19 cellular contexts compared by ENCODE assay signal in the genomic region with DNA sequence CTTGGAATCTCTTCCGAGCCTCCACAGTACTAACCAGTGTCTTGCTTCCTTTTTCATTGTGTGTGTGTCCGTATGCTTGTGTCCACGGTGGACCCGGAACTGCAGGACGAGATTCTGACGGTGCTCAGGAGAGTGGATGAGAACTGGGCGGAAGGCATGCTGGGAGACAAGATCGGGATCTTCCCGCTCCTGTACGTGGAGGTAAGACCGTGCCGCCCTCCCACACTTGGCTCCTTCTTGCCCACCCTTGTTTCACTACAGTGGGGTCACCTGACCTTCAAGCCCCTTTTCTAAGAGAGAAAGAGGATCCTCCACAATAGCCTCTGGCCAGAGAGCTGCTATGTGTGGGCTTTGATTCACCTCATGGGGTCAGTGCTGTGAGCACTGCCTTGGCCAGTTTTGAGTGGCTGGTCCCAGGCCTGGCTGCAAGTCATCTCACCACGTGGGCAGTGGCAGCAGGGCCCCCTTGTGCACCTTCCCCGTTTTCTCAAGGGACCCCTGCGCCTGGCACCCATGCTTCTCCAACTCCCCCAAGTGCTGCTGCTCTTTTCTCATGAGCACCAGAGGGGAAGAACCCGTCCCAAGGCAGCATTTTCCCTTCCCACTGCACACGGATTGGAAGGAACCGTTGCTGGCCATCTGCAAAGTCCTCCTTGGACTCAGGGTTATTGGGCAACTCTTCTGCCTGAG.
A peak's percentile ranks its signal among the peaks of the same experiment; 100 is the strongest.
DNase-seq lines count a peak whose midpoint lies in the region; ATAC-seq and TF ChIP-seq lines count a peak whose summit lies in the region.
"Had no signal": no experiment of that assay in that cellular context is flagged by ENCODE, and none has a peak within 500 bp of the region (broad histone marks: within the 10 kb centered on the region; RNA-seq: fewer than 3 reads in every experiment).

No MANE protein-coding gene starts in this region.

- no peaks in the 10 kb centered on the region for H3K36me3 ChIP-seq in RWPE2 (ENCODE audit: low read depth)

- H3K27me3 Mint-ChIP-seq in nephron progenitor cell (ENCODE audit: low read depth, poor library complexity) (peaks cover 5% of the 10 kb centered on the region), type B pancreatic cell (peaks cover 3% of the 10 kb centered on the region)
- H3K27me3 Mint-ChIP-seq: IgD-negative memory B cell had no signal

- no peak overlapping the region for H3K4me3 ChIP-seq in RWPE2 (ENCODE audit: severe bottlenecking)
- H3K4me3 ChIP-seq: SJSA1 had no signal

- no peaks in the 10 kb centered on the region for H3K4me1 ChIP-seq in RWPE2 (ENCODE audit: insufficient read depth, poor library complexity, severe bottlenecking)

- H3K36me3 Mint-ChIP-seq in nephron progenitor cell (ENCODE audit: low read depth) (peaks cover 6% of the 10 kb centered on the region), type B pancreatic cell (no peaks in the 10 kb centered on the region)
- H3K36me3 Mint-ChIP-seq: CD14-positive monocyte, IgD-negative memory B cell had no signal

- TF ChIP-seq CTCF in RWPE2 (IDR thresholded peaks at IDR 0.05; ENCODE audit: poor library complexity, severe bottlenecking) (no peak), nephron progenitor cell (IDR thresholded peaks at IDR 0.05) (no peak), type B pancreatic cell (conservative IDR thresholded peaks at IDR 0.05) (no peak)

- H3K4me1 Mint-ChIP-seq in nephron progenitor cell (peaks cover 39% of the 10 kb centered on the region), type B pancreatic cell (ENCODE audit: unreplicated experiment) (peaks cover 16% of the 10 kb centered on the region)
- H3K4me1 Mint-ChIP-seq: CD14-positive monocyte, IgD-negative memory B cell had no signal

- H3K9me3 ChIP-seq in RWPE2 (ENCODE audit: severe bottlenecking) = no peaks in the 10 kb centered on the region
- H3K9me3 ChIP-seq: SJSA1 had no signal

- peak; percentile 22 for DNase-seq in RWPE2 (ENCODE audit: low spot score)
- peak; percentile 22 for DNase-seq in ecto neural progenitor cell (ENCODE audit: low spot score)
- DNase-seq in nephron progenitor cell = no peak
- peak; percentile 48 for DNase-seq in type B pancreatic cell (ENCODE audit: extremely low spot score, unreplicated experiment)
- DNase-seq in caudate nucleus (lab: John Stamatoyannopoulos, UW) = no peak
- DNase-seq: COR-L47, GF-D8, GOT3, HFFc6, Kasumi-1, NCI-H1105 treated with DMSO at 0.1 percent for 48 hours, NCI-H1694 treated with DMSO at 0.1 percent for 48 hours, NCI-H446 had no signal

- no peak for ATAC-seq in RWPE2 (ENCODE audit: low read depth)
- ATAC-seq in HG03097 (IDR thresholded peaks at IDR 0.05; ENCODE audit: low FRiP score, unreplicated experiment) = no peak
- no peak for ATAC-seq in HG02763 (IDR thresholded peaks at IDR 0.05; ENCODE audit: unreplicated experiment)

- H3K27ac ChIP-seq in RWPE2 (ENCODE audit: poor library complexity, severe bottlenecking) = no peak overlapping the region
- no peak overlapping the region for H3K27ac ChIP-seq in caudate nucleus (ENCODE audit: low read depth, low read length)
- H3K27ac ChIP-seq: RWPE1, SJSA1 had no signal

- H3K9me3 Mint-ChIP-seq in nephron progenitor cell (no peaks in the 10 kb centered on the region), type B pancreatic cell (no peaks in the 10 kb centered on the region)
- H3K9me3 Mint-ChIP-seq: CD14-positive monocyte, HFFc6, IgD-negative memory B cell had no signal

- H3K4me3 Mint-ChIP-seq in nephron progenitor cell (no peak overlapping the region), type B pancreatic cell (no peak overlapping the region)
- H3K4me3 Mint-ChIP-seq: CD14-positive monocyte, HFFc6, IgD-negative memory B cell had no signal

- peak overlapping the region; percentile 51 for H3K27ac Mint-ChIP-seq in nephron progenitor cell
- no peak overlapping the region for H3K27ac Mint-ChIP-seq in type B pancreatic cell
- H3K27ac Mint-ChIP-seq: HFFc6 had no signal

- H3K27me3 ChIP-seq in RWPE2 (ENCODE audit: insufficient read depth, poor library complexity, severe bottlenecking) = no peaks in the 10 kb centered on the region
- H3K27me3 ChIP-seq: SJSA1 had no signal

Comparison
In these comparisons a context has a peak if more than half of its experiments do, and no peak if none do; other contexts are left out.
1. DNase-seq: peak in RWPE2 (single experiment), ecto neural progenitor cell (single experiment) and type B pancreatic cell (single experiment); none in nephron progenitor cell (single experiment) and caudate nucleus (0 of 61).